Comparison of ENCODE assay signal across 1 cellular context in the genomic region with DNA sequence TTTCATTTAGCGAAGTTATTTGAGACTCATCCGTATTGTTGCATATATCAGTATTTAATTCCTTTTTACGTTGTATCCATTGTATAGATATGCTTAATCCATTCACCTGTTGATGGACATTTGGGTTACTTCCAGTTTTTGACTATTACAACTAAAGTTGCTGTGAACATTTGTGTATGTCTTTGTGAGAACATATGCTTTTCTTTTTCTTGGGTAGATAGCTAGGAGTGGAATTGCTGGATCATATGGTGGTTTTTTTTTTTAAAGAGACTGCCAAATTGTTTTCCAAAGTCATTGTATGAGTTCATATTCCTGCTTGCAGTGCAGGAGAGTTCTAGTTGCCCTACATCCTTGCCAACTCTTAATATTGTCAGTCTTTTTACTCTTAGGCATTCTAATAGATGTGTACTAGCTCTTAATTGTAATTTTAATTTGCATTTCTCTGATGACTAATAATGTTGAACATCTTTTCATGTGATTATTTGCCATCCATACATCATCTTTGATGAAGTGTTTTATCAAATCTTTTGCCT.
TF ChIP-seq lines count a peak whose summit lies in the region.

No MANE protein-coding gene starts in this region.

TF ChIP-seq in HEK293, 187 proteins besides CTCF, POLR2A, EP300 and RAD21 (continued from another document):
- TF ChIP-seq, protein P1, sequence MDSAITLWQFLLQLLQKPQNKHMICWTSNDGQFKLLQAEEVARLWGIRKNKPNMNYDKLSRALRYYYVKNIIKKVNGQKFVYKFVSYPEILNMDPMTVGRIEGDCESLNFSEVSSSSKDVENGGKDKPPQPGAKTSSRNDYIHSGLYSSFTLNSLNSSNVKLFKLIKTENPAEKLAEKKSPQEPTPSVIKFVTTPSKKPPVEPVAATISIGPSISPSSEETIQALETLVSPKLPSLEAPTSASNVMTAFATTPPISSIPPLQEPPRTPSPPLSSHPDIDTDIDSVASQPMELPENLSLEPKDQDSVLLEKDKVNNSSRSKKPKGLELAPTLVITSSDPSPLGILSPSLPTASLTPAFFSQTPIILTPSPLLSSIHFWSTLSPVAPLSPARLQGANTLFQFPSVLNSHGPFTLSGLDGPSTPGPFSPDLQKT (IDR thresholded peaks at IDR 0.05; ENCODE audit: borderline replicate concordance, low read depth, low read length) = no peak
- TF ChIP-seq ZNF777 (tag by site-specific recombination; IDR thresholded peaks at IDR 0.05; ENCODE audit: borderline replicate concordance) = no peak
- no peak for TF ChIP-seq RBAK (tag by site-specific recombination; IDR thresholded peaks at IDR 0.05)
- TF ChIP-seq ZNF2 (tag by site-specific recombination; IDR thresholded peaks at IDR 0.05) = no peak
- no peak for TF ChIP-seq ZNF521 (tag by site-specific recombination; IDR thresholded peaks at IDR 0.05)
- no peak for TF ChIP-seq ZEB2 (tag by site-specific recombination; IDR thresholded peaks at IDR 0.05)
- TF ChIP-seq ZNF19 (tag by site-specific recombination; IDR thresholded peaks at IDR 0.05; ENCODE audit: low read depth) = no peak
- TF ChIP-seq ZNF169 (tag by site-specific recombination; IDR thresholded peaks at IDR 0.05) = no peak
- TF ChIP-seq IKZF3 (tag by site-specific recombination; IDR thresholded peaks at IDR 0.05) = no peak
- no peak for TF ChIP-seq ZNF416 (tag by site-specific recombination; IDR thresholded peaks at IDR 0.05)
- no peak for TF ChIP-seq ZNF776 (tag by site-specific recombination; IDR thresholded peaks at IDR 0.05; ENCODE audit: borderline replicate concordance)
- no peak for TF ChIP-seq ZNF324 (tag by site-specific recombination; IDR thresholded peaks at IDR 0.05)
- no peak for TF ChIP-seq ZNF133 (tag by site-specific recombination; IDR thresholded peaks at IDR 0.05)
- TF ChIP-seq, protein P2, sequence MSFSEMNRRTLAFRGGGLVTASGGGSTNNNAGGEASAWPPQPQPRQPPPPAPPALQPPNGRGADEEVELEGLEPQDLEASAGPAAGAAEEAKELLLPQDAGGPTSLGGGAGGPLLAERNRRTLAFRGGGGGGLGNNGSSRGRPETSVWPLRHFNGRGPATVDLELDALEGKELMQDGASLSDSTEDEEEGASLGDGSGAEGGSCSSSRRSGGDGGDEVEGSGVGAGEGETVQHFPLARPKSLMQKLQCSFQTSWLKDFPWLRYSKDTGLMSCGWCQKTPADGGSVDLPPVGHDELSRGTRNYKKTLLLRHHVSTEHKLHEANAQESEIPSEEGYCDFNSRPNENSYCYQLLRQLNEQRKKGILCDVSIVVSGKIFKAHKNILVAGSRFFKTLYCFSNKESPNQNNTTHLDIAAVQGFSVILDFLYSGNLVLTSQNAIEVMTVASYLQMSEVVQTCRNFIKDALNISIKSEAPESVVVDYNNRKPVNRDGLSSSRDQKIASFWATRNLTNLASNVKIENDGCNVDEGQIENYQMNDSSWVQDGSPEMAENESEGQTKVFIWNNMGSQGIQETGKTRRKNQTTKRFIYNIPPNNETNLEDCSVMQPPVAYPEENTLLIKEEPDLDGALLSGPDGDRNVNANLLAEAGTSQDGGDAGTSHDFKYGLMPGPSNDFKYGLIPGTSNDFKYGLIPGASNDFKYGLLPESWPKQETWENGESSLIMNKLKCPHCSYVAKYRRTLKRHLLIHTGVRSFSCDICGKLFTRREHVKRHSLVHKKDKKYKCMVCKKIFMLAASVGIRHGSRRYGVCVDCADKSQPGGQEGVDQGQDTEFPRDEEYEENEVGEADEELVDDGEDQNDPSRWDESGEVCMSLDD (tag by site-specific recombination; IDR thresholded peaks at IDR 0.05) = no peak
- no peak for TF ChIP-seq ZNF677 (tag by site-specific recombination; IDR thresholded peaks at IDR 0.05)
- no peak for TF ChIP-seq MZF1 (tag by site-specific recombination; IDR thresholded peaks at IDR 0.05; ENCODE audit: borderline replicate concordance)
- no peak for TF ChIP-seq ZNF350 (tag by site-specific recombination; IDR thresholded peaks at IDR 0.05)
- TF ChIP-seq ZNF140 (tag by site-specific recombination; IDR thresholded peaks at IDR 0.05) = peak; percentile 91
- TF ChIP-seq SCRT1 (tag by site-specific recombination; IDR thresholded peaks at IDR 0.05; ENCODE audit: borderline replicate concordance) = peak; percentile 40; the same call in 1 of the 2 replicates
- no peak for TF ChIP-seq ZNF529 (tag by site-specific recombination; IDR thresholded peaks at IDR 0.05; ENCODE audit: insufficient replicate concordance)
- TF ChIP-seq ZNF223 (tag by site-specific recombination; IDR thresholded peaks at IDR 0.05) = no peak
- TF ChIP-seq ZNF510 (tag by site-specific recombination; IDR thresholded peaks at IDR 0.05; ENCODE audit: insufficient replicate concordance) = no peak
- TF ChIP-seq ZNF585B (tag by site-specific recombination; IDR thresholded peaks at IDR 0.05) = no peak
- TF ChIP-seq, protein P3, sequence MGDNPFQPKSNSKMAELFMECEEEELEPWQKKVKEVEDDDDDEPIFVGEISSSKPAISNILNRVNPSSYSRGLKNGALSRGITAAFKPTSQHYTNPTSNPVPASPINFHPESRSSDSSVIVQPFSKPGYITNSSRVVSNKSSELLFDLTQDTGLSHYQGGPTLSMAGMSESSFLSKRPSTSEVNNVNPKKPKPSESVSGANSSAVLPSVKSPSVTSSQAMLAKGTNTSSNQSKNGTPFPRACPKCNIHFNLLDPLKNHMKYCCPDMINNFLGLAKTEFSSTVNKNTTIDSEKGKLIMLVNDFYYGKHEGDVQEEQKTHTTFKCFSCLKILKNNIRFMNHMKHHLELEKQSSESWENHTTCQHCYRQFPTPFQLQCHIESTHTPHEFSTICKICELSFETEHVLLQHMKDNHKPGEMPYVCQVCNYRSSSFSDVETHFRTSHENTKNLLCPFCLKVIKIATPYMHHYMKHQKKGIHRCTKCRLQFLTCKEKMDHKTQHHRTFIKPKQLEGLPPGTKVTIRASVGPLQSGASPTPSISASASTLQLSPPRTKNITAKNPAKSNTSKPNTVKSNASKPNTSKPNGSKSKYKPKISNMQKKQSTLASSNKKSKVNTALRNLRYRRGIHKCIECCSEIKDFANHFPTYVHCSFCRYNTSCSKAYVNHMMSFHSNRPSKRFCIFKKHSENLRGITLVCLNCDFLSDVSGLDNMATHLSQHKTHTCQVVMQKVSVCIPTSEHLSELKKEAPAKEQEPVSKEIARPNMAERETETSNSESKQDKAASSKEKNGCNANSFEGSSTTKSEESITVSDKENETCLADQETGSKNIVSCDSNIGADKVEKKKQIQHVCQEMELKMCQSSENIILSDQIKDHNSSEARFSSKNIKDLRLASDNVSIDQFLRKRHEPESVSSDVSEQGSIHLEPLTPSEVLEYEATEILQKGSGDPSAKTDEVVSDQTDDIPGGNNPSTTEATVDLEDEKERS (tag by site-specific recombination; IDR thresholded peaks at IDR 0.05) = peak; percentile 61; the same call in 1 of the 2 replicates
